Comparison of ENCODE assay signal across 20 cellular contexts in genomic region chr2:48043746-48044145, GRCh38.
"Had no signal": no experiment of that assay in that cellular context is flagged by ENCODE, and none has a peak within 500 bp of the region (broad histone marks: within the 10 kb centered on the region; RNA-seq: fewer than 3 reads in every experiment).

No MANE protein-coding gene starts in this region.

- H3K36me3 ChIP-seq: ovary, right atrium auricular region, stomach, suprapubic skin, transverse colon, vagina had no signal

- H3K4me1 ChIP-seq: body of pancreas, psoas muscle, right atrium auricular region, stomach, transverse colon had no signal

- DNase-seq: activated CD4-positive, alpha-beta T cell treated with anti-CD3 and anti-CD28 coated beads for 1 hour; activated CD4-positive, alpha-beta T cell treated with anti-CD3 and anti-CD28 coated beads, Interleukin-2, amount 50 U/mL, for 48 hours; activated naive CD4-positive, alpha-beta T cell treated with anti-CD3 and anti-CD28 coated beads, Interleukin-2, amount 10 ng/mL, durations not matched to agents 7 days and 5 days; activated T-cell treated with anti-CD3 and anti-CD28 coated beads, Interleukin-2, amount 50 U/mL, for 48 hours; body of pancreas; caudate nucleus; effector CD4-positive, alpha-beta T cell; erythroblast; foreskin fibroblast; kidney; ovary; psoas muscle; stomach; transverse colon had no signal

- H3K27me3 ChIP-seq: body of pancreas, ovary, right atrium auricular region, stomach, suprapubic skin, transverse colon, vagina had no signal

- H3K9me3 ChIP-seq: body of pancreas, ovary, psoas muscle, right atrium auricular region, stomach, suprapubic skin, transverse colon, vagina had no signal

- FAIRE-seq: endometrium, kidney, TTC549 had no signal

- H3K27ac ChIP-seq: body of pancreas, ovary, psoas muscle, right atrium auricular region, stomach, suprapubic skin, transverse colon, vagina had no signal

- H3K4me3 ChIP-seq: body of pancreas, lung, ovary, psoas muscle, right atrium auricular region, stomach, suprapubic skin, transverse colon, vagina had no signal
